ENCODE assay signal across 1 cellular context in the genomic region with DNA sequence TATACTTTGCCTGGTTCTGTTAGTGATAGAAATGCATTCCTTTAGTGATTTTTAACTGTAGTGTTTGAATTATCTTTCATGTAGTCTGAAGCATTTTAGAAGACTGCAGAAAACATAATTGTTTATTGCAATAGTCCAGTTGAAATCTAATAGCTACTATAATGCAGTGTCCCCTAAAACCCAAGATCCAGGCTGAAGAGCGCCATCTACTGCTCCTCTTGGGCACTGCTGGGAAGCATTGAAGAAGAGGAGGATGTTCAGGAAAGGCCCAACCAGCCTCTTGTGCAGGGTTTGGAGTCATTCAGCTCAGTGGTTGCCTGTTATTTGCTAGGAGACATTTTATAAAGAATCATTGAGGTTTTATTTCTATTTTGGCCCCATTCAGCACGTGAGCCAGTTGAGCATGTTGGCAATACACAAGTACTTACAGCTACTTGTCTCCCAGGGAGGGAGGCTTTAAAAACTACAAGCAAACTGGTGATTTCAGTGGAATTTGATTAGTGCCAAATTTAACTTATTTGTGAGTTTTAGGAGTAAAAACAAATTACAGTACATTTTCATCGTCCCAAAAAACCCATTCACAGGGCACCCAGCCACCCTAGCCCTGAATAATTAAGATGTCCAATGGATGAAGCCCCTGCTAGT.
TF ChIP-seq lines count a peak whose summit lies in the region.

No MANE protein-coding gene starts in this region.

TF ChIP-seq in HEK293, 187 proteins besides CTCF, POLR2A, EP300 and RAD21 (continued from another document):
- TF ChIP-seq, protein P1, sequence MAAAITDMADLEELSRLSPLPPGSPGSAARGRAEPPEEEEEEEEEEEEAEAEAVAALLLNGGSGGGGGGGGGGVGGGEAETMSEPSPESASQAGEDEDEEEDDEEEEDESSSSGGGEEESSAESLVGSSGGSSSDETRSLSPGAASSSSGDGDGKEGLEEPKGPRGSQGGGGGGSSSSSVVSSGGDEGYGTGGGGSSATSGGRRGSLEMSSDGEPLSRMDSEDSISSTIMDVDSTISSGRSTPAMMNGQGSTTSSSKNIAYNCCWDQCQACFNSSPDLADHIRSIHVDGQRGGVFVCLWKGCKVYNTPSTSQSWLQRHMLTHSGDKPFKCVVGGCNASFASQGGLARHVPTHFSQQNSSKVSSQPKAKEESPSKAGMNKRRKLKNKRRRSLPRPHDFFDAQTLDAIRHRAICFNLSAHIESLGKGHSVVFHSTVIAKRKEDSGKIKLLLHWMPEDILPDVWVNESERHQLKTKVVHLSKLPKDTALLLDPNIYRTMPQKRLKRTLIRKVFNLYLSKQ (tag by site-specific recombination; IDR thresholded peaks at IDR 0.05; ENCODE audit: borderline replicate concordance), result no peak
- TF ChIP-seq ZFP3 (tag by site-specific recombination; IDR thresholded peaks at IDR 0.05; ENCODE audit: low read depth) (no peak), SP3 (tag by site-specific recombination; IDR thresholded peaks at IDR 0.05) (no peak), ZNF837 (tag by site-specific recombination; IDR thresholded peaks at IDR 0.05) (no peak), ZNF629 (tag by site-specific recombination; IDR thresholded peaks at IDR 0.05) (no peak), ZNF785 (tag by site-specific recombination; IDR thresholded peaks at IDR 0.05) (no peak), ZNF335 (tag by site-specific recombination; conservative IDR thresholded peaks at IDR 0.05) (no peak), ZNF677 (tag by site-specific recombination; IDR thresholded peaks at IDR 0.05) (no peak), ZNF2 (tag by site-specific recombination; IDR thresholded peaks at IDR 0.05) (no peak), ZXDB (tag by site-specific recombination; IDR thresholded peaks at IDR 0.05) (no peak), SETDB1 (IDR thresholded peaks at IDR 0.05; ENCODE audit: insufficient read length, low read length) (no peak), ZBTB17 (tag by site-specific recombination; IDR thresholded peaks at IDR 0.05) (no peak), FEZF1 (tag by site-specific recombination; IDR thresholded peaks at IDR 0.05) (no peak), ZNF624 (tag by site-specific recombination; IDR thresholded peaks at IDR 0.05) (no peak), ZNF660 (tag by site-specific recombination; IDR thresholded peaks at IDR 0.05) (0 out of 2 replicates have a peak, but pooled peaks have one; percentile 56), ZNF501 (tag by site-specific recombination; IDR thresholded peaks at IDR 0.05) (no peak), ZNF585B (tag by site-specific recombination; IDR thresholded peaks at IDR 0.05) (no peak), OVOL3 (tag by site-specific recombination; IDR thresholded peaks at IDR 0.05) (no peak), ZNF48 (tag by site-specific recombination; IDR thresholded peaks at IDR 0.05) (no peak), ZNF155 (tag by site-specific recombination; IDR thresholded peaks at IDR 0.05) (no peak), ZNF292 (tag by site-specific recombination; IDR thresholded peaks at IDR 0.05; ENCODE audit: borderline replicate concordance, low read depth) (no peak), ZSCAN30 (tag by site-specific recombination; IDR thresholded peaks at IDR 0.05) (0 out of 2 replicates have a peak, but pooled peaks have one; percentile 26)
- TF ChIP-seq, protein P2, sequence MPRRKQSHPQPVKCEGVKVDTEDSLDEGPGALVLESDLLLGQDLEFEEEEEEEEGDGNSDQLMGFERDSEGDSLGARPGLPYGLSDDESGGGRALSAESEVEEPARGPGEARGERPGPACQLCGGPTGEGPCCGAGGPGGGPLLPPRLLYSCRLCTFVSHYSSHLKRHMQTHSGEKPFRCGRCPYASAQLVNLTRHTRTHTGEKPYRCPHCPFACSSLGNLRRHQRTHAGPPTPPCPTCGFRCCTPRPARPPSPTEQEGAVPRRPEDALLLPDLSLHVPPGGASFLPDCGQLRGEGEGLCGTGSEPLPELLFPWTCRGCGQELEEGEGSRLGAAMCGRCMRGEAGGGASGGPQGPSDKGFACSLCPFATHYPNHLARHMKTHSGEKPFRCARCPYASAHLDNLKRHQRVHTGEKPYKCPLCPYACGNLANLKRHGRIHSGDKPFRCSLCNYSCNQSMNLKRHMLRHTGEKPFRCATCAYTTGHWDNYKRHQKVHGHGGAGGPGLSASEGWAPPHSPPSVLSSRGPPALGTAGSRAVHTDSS (tag by site-specific recombination; IDR thresholded peaks at IDR 0.05), result peak; percentile 94
- TF ChIP-seq, protein P3, sequence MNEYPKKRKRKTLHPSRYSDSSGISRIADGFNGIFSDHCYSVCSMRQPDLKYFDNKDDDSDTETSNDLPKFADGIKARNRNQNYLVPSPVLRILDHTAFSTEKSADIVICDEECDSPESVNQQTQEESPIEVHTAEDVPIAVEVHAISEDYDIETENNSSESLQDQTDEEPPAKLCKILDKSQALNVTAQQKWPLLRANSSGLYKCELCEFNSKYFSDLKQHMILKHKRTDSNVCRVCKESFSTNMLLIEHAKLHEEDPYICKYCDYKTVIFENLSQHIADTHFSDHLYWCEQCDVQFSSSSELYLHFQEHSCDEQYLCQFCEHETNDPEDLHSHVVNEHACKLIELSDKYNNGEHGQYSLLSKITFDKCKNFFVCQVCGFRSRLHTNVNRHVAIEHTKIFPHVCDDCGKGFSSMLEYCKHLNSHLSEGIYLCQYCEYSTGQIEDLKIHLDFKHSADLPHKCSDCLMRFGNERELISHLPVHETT (tag by site-specific recombination; IDR thresholded peaks at IDR 0.05), result no peak
- TF ChIP-seq, protein P4, sequence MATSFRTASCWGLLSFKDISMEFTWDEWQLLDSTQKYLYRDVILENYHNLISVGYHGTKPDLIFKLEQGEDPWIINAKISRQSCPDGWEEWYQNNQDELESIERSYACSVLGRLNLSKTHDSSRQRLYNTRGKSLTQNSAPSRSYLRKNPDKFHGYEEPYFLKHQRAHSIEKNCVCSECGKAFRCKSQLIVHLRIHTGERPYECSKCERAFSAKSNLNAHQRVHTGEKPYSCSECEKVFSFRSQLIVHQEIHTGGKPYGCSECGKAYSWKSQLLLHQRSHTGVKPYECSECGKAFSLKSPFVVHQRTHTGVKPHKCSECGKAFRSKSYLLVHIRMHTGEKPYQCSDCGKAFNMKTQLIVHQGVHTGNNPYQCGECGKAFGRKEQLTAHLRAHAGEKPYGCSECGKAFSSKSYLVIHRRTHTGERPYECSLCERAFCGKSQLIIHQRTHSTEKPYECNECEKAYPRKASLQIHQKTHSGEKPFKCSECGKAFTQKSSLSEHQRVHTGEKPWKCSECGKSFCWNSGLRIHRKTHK (tag by site-specific recombination; IDR thresholded peaks at IDR 0.05), result no peak
- TF ChIP-seq, protein P5, sequence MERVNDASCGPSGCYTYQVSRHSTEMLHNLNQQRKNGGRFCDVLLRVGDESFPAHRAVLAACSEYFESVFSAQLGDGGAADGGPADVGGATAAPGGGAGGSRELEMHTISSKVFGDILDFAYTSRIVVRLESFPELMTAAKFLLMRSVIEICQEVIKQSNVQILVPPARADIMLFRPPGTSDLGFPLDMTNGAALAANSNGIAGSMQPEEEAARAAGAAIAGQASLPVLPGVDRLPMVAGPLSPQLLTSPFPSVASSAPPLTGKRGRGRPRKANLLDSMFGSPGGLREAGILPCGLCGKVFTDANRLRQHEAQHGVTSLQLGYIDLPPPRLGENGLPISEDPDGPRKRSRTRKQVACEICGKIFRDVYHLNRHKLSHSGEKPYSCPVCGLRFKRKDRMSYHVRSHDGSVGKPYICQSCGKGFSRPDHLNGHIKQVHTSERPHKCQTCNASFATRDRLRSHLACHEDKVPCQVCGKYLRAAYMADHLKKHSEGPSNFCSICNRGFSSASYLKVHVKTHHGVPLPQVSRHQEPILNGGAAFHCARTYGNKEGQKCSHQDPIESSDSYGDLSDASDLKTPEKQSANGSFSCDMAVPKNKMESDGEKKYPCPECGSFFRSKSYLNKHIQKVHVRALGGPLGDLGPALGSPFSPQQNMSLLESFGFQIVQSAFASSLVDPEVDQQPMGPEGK (tag by site-specific recombination; IDR thresholded peaks at IDR 0.05), result no peak
- TF ChIP-seq, protein P6, sequence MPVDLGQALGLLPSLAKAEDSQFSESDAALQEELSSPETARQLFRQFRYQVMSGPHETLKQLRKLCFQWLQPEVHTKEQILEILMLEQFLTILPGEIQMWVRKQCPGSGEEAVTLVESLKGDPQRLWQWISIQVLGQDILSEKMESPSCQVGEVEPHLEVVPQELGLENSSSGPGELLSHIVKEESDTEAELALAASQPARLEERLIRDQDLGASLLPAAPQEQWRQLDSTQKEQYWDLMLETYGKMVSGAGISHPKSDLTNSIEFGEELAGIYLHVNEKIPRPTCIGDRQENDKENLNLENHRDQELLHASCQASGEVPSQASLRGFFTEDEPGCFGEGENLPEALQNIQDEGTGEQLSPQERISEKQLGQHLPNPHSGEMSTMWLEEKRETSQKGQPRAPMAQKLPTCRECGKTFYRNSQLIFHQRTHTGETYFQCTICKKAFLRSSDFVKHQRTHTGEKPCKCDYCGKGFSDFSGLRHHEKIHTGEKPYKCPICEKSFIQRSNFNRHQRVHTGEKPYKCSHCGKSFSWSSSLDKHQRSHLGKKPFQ (tag by site-specific recombination; IDR thresholded peaks at IDR 0.05), result no peak
- TF ChIP-seq, protein P7, sequence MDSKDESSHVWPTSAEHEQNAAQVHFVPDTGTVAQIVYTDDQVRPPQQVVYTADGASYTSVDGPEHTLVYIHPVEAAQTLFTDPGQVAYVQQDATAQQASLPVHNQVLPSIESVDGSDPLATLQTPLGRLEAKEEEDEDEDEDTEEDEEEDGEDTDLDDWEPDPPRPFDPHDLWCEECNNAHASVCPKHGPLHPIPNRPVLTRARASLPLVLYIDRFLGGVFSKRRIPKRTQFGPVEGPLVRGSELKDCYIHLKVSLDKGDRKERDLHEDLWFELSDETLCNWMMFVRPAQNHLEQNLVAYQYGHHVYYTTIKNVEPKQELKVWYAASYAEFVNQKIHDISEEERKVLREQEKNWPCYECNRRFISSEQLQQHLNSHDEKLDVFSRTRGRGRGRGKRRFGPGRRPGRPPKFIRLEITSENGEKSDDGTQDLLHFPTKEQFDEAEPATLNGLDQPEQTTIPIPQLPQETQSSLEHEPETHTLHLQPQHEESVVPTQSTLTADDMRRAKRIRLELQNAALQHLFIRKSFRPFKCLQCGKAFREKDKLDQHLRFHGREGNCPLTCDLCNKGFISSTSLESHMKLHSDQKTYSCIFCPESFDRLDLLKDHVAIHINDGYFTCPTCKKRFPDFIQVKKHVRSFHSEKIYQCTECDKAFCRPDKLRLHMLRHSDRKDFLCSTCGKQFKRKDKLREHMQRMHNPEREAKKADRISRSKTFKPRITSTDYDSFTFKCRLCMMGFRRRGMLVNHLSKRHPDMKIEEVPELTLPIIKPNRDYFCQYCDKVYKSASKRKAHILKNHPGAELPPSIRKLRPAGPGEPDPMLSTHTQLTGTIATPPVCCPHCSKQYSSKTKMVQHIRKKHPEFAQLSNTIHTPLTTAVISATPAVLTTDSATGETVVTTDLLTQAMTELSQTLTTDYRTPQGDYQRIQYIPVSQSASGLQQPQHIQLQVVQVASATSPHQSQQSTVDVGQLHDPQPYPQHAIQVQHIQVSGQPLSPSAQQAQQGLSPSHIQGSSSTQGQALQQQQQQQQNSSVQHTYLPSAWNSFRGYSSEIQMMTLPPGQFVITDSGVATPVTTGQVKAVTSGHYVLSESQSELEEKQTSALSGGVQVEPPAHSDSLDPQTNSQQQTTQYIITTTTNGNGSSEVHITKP (tag by site-specific recombination; IDR thresholded peaks at IDR 0.05), result 0 out of 2 replicates have a peak, but pooled peaks have one; percentile 13
- TF ChIP-seq, protein P8, sequence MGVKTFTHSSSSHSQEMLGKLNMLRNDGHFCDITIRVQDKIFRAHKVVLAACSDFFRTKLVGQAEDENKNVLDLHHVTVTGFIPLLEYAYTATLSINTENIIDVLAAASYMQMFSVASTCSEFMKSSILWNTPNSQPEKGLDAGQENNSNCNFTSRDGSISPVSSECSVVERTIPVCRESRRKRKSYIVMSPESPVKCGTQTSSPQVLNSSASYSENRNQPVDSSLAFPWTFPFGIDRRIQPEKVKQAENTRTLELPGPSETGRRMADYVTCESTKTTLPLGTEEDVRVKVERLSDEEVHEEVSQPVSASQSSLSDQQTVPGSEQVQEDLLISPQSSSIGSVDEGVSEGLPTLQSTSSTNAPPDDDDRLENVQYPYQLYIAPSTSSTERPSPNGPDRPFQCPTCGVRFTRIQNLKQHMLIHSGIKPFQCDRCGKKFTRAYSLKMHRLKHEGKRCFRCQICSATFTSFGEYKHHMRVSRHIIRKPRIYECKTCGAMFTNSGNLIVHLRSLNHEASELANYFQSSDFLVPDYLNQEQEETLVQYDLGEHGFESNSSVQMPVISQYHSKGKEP (tag by site-specific recombination; IDR thresholded peaks at IDR 0.05), result peak; percentile 83
TF ChIP-seq in HEK293: peak in this region for 8.
